ENCODE assay signal across 17 cellular contexts in genomic region chr2:70475266-70475665, GRCh38.
DNase-seq lines count a peak whose midpoint lies in the region; ATAC-seq and TF ChIP-seq lines count a peak whose summit lies in the region.
"Had no signal": no experiment of that assay in that cellular context is flagged by ENCODE, and none has a peak within 500 bp of the region (broad histone marks: within the 10 kb centered on the region; RNA-seq: fewer than 3 reads in every experiment).

No MANE protein-coding gene starts in this region.

- H3K9me3 ChIP-seq in BLaER1 = no peaks in the 10 kb centered on the region
- H3K9me3 ChIP-seq in left lung = no peaks in the 10 kb centered on the region
- H3K9me3 ChIP-seq in esophagus squamous epithelium = no peaks in the 10 kb centered on the region
- H3K9me3 ChIP-seq: Caco-2, left ventricle myocardium inferior, tibial artery had no signal

- H3K27me3 Mint-ChIP-seq in T-helper 2 cell treated with Interferon-gamma antibody and Interleukin-4, amounts not matched to agents 5 μg/mL and 100 μg/mL, for 36 hours (ENCODE audit: low read depth) = peaks cover 22% of the 10 kb centered on the region

- H3K27me3 ChIP-seq in BLaER1 (no peaks in the 10 kb centered on the region), left lung (no peaks in the 10 kb centered on the region), esophagus squamous epithelium (no peaks in the 10 kb centered on the region)
- H3K27me3 ChIP-seq: dorsolateral prefrontal cortex had no signal

- H3K4me3 ChIP-seq in BLaER1 = no peak overlapping the region
- H3K4me3 ChIP-seq in left lung = no peak overlapping the region
- H3K4me3 ChIP-seq in esophagus squamous epithelium = no peak overlapping the region
- H3K4me3 ChIP-seq: dorsolateral prefrontal cortex, left ventricle myocardium inferior, tibial artery had no signal

- H3K36me3 Mint-ChIP-seq in T-helper 2 cell treated with Interferon-gamma antibody and Interleukin-4, amounts not matched to agents 5 μg/mL and 100 μg/mL, for 36 hours (ENCODE audit: low read depth) = no peaks in the 10 kb centered on the region

- H3K4me1 Mint-ChIP-seq in T-helper 2 cell treated with Interferon-gamma antibody and Interleukin-4, amounts not matched to agents 5 μg/mL and 100 μg/mL, for 36 hours (ENCODE audit: low read depth) = peaks cover 12% of the 10 kb centered on the region

- no peak overlapping the region for H3K27ac Mint-ChIP-seq in T-helper 2 cell treated with Interferon-gamma antibody and Interleukin-4, amounts not matched to agents 5 μg/mL and 100 μg/mL, for 36 hours
- H3K27ac Mint-ChIP-seq: activated T-helper 2 cell treated with anti-CD3 and anti-CD28 coated beads, Interferon-gamma antibody, Interleukin-2, Interleukin-4, amounts not matched to agents 10 μg/mL and 5 μg/mL and 100 μg/mL, durations not matched to agents 14 hours and 24 hours and 36 hours had no signal

- intact Hi-C loops in left lung (cut with DNase I) = no loop called here
- intact Hi-C loops in esophagus squamous epithelium (cut with DNase I) = no loop called here

- H3K27ac ChIP-seq in BLaER1 (peak overlapping the region; percentile 32; the same call in 1 of the 2 replicates), left lung (no peak overlapping the region), esophagus squamous epithelium (no peak overlapping the region)
- H3K27ac ChIP-seq: dorsolateral prefrontal cortex, left ventricle myocardium inferior, tibial artery had no signal

- H3K9ac ChIP-seq in BLaER1 = no peak overlapping the region

- ATAC-seq in left lung (peak; percentile 15), HG02678 (IDR thresholded peaks at IDR 0.05; ENCODE audit: unreplicated experiment) (no peak)

- H3K9me3 Mint-ChIP-seq in T-helper 2 cell treated with Interferon-gamma antibody and Interleukin-4, amounts not matched to agents 5 μg/mL and 100 μg/mL, for 36 hours = no peaks in the 10 kb centered on the region
- H3K9me3 Mint-ChIP-seq: activated T-helper 2 cell treated with anti-CD3 and anti-CD28 coated beads, Interferon-gamma antibody, Interleukin-2, Interleukin-4, amounts not matched to agents 10 μg/mL and 5 μg/mL and 100 μg/mL, durations not matched to agents 14 hours and 24 hours and 36 hours had no signal

- TF ChIP-seq CTCF in left lung (IDR thresholded peaks at IDR 0.05) (no peak), esophagus squamous epithelium (IDR thresholded peaks at IDR 0.05) (no peak)

- peak; percentile 5 for DNase-seq in GDM1 (lab: John Stamatoyannopoulos, UW)
- no peak for DNase-seq in T-helper 2 cell treated with Interferon-gamma antibody and Interleukin-4, amounts not matched to agents 5 μg/mL and 100 μg/mL, for 36 hours (ENCODE audit: low spot score)
- no peak for DNase-seq in left lung
- DNase-seq in LoVo (ENCODE audit: low spot score) = no peak
- DNase-seq in esophagus squamous epithelium (lab: John Stamatoyannopoulos, UW) = no peak
- DNase-seq in NCI-H1417 (lab: John Stamatoyannopoulos, UW) = no peak
- DNase-seq: Caco-2, dorsolateral prefrontal cortex, left ventricle myocardium inferior, NCI-H1694 treated with DMSO at 0.1 percent for 48 hours, nucleus accumbens, retina, T1000, tibial artery had no signal

- no peaks in the 10 kb centered on the region for H3K36me3 ChIP-seq in BLaER1
- no peaks in the 10 kb centered on the region for H3K36me3 ChIP-seq in left lung
- no peaks in the 10 kb centered on the region for H3K36me3 ChIP-seq in esophagus squamous epithelium
- H3K36me3 ChIP-seq: left ventricle myocardium inferior, tibial artery had no signal

- H3K4me1 ChIP-seq in BLaER1 = peaks cover 76% of the 10 kb centered on the region
- peaks cover 0 to 30% of the 10 kb centered on the region in 2 donors for H3K4me1 ChIP-seq in left lung
- peaks cover 0 to 6% (median 0%) of the 10 kb centered on the region in 3 donors for H3K4me1 ChIP-seq in esophagus squamous epithelium
- H3K4me1 ChIP-seq: tibial artery had no signal

- peak overlapping the region; percentile 20 for H3K4me3 Mint-ChIP-seq in T-helper 2 cell treated with Interferon-gamma antibody and Interleukin-4, amounts not matched to agents 5 μg/mL and 100 μg/mL, for 36 hours

- peak overlapping the region; percentile 80 for H3K4me2 ChIP-seq in BLaER1

- no peak for TF ChIP-seq POLR2A in esophagus squamous epithelium (IDR thresholded peaks at IDR 0.05)

- 76 to 87% methylated on average over 5 of the region's 5 CpGs for WGBS in esophagus squamous epithelium, 2 donors

- no peaks in the 10 kb centered on the region for H4K20me1 ChIP-seq in BLaER1
